In genomic region chr18:41058351-41059125, GRCh38 we compare ENCODE assay signal across 23 cellular contexts.
A peak's percentile ranks its signal among the peaks of the same experiment; 100 is the strongest.
DNase-seq lines count a peak whose midpoint lies in the region; ATAC-seq and TF ChIP-seq lines count a peak whose summit lies in the region.
"Had no signal": no experiment of that assay in that cellular context is flagged by ENCODE, and none has a peak within 500 bp of the region (broad histone marks: within the 10 kb centered on the region; RNA-seq: fewer than 3 reads in every experiment).

No MANE protein-coding gene starts in this region.

- H2AFZ ChIP-seq in GM23338: peak overlapping the region; percentile 11; the same call in 1 of the 2 replicates
- peak overlapping the region; percentile 38 for H2AFZ ChIP-seq in hepatocyte
- peak overlapping the region; percentile 60 for H2AFZ ChIP-seq in smooth muscle cell (ENCODE audit: low read depth)
- H2AFZ ChIP-seq: PC-9 had no signal

- H3K79me2 ChIP-seq in GM23338 (replicated peaks; ENCODE audit: insufficient read depth) (no peaks in the 10 kb centered on the region), hepatocyte (no peaks in the 10 kb centered on the region), smooth muscle cell (ENCODE audit: low read depth) (no peaks in the 10 kb centered on the region)

- DNase-seq in GM23338 (ENCODE audit: low spot score) (no peak), WERI-Rb-1 (peak; percentile 65), hepatocyte (ENCODE audit: low spot score) (no peak), smooth muscle cell (lab: John Stamatoyannopoulos, UW; ENCODE audit: unreplicated experiment) (no peak), A673 (ENCODE audit: low spot score) (no peak)
- DNase-seq in stimulated activated naive CD8-positive, alpha-beta T cell treated with anti-CD3 and anti-CD28 coated beads, Interleukin-15, amount 100 ng/mL, for 72 hours: no peak
- DNase-seq in activated T-cell treated with anti-CD3 and anti-CD28 coated beads, Interleukin-2, amount 50 U/mL, for 48 hours: no peak
- DNase-seq: BE2C; Calu3; NCI-H1048; NCI-H1417; NCI-H1694 treated with DMSO at 0.1 percent for 48 hours; NCI-H2081 treated with DMSO at 0.1 percent for 48 hours; NCI-H2171 treated with DMSO at 0.1 percent for 48 hours; NCI-H345; NCI-H510A treated with DMSO at 0.1 percent for 48 hours; NK-92 treated with Interleukin-12 subunit alpha and Interleukin-12 subunit beta, amount 100 ng/mL, for 24 hours; PC-9 had no signal

- H4K20me1 ChIP-seq in GM23338 (replicated peaks; ENCODE audit: insufficient read depth) (no peaks in the 10 kb centered on the region), hepatocyte (ENCODE audit: insufficient read depth, poor library complexity, severe bottlenecking) (no peaks in the 10 kb centered on the region), smooth muscle cell (ENCODE audit: low read depth) (no peaks in the 10 kb centered on the region)

- CTCF ChIA-PET in A673 (lab: Charles Lee): no interaction called here

- H3K9ac ChIP-seq in smooth muscle cell (ENCODE audit: low read depth): no peak overlapping the region

- no peak overlapping the region for H3K27ac Mint-ChIP-seq in GM23338
- H3K27ac Mint-ChIP-seq in stimulated activated naive CD8-positive, alpha-beta T cell treated with anti-CD3 and anti-CD28 coated beads, Interleukin-15, amount 100 ng/mL, for 72 hours: no peak overlapping the region

- ATAC-seq in GM23338 (no peak), GM19455 (IDR thresholded peaks at IDR 0.05; ENCODE audit: unreplicated experiment) (no peak)
- no peak for ATAC-seq in stimulated activated naive CD8-positive, alpha-beta T cell treated with anti-CD3 and anti-CD28 coated beads, Interleukin-15, amount 100 ng/mL, for 72 hours
- ATAC-seq: GM12878, Right ventricle myocardium inferior had no signal

- H3K4me1 ChIP-seq in GM23338 (ENCODE audit: insufficient read depth): no peaks in the 10 kb centered on the region
- no peaks in the 10 kb centered on the region for H3K4me1 ChIP-seq in hepatocyte (ENCODE audit: insufficient read depth)
- H3K4me1 ChIP-seq in smooth muscle cell (ENCODE audit: low read depth): no peaks in the 10 kb centered on the region
- H3K4me1 ChIP-seq in A673 (ENCODE audit: insufficient read depth, low read length, poor library complexity, severe bottlenecking): no peaks in the 10 kb centered on the region
- H3K4me1 ChIP-seq: BE2C, SJSA1 had no signal

- POLR2A ChIA-PET in A673 (lab: Charles Lee; ENCODE audit: low non-redundant PET): no interaction called here

- H3K4me3 ChIP-seq in GM23338 (no peak overlapping the region), WERI-Rb-1 (ENCODE audit: low read depth, low read length) (peak overlapping the region; percentile 23), hepatocyte (no peak overlapping the region), smooth muscle cell (no peak overlapping the region), A673 (ENCODE audit: low read depth, low read length, poor library complexity, severe bottlenecking) (no peak overlapping the region)
- H3K4me3 ChIP-seq: GM12878, PC-9, SJSA1 had no signal

- no peaks in the 10 kb centered on the region for H3K36me3 ChIP-seq in GM23338 (ENCODE audit: insufficient read depth)
- H3K36me3 ChIP-seq in WERI-Rb-1: no peaks in the 10 kb centered on the region
- no peaks in the 10 kb centered on the region for H3K36me3 ChIP-seq in hepatocyte (replicated peaks; ENCODE audit: insufficient read depth, low read depth)
- no peaks in the 10 kb centered on the region for H3K36me3 ChIP-seq in smooth muscle cell (ENCODE audit: low read depth)
- H3K36me3 ChIP-seq in A673 (ENCODE audit: insufficient read depth, low read length, poor library complexity, severe bottlenecking): no peaks in the 10 kb centered on the region
- H3K36me3 ChIP-seq: BE2C, SJSA1 had no signal

- no TSS peak for BruUV-seq in A673 (replicated peaks; lab: Mats Ljungman, UMichigan)

- H3K4me1 Mint-ChIP-seq in GM23338: no peaks in the 10 kb centered on the region; the same call in 2 of the 3 replicates
- H3K4me1 Mint-ChIP-seq in stimulated activated naive CD8-positive, alpha-beta T cell treated with anti-CD3 and anti-CD28 coated beads, Interleukin-15, amount 100 ng/mL, for 72 hours: no peaks in the 10 kb centered on the region

- H3K4me2 ChIP-seq in GM23338 (no peak overlapping the region), hepatocyte (no peak overlapping the region), smooth muscle cell (peak overlapping the region; percentile 36)
- H3K4me2 ChIP-seq: PC-9 had no signal

- TF ChIP-seq CTCF in GM23338 (conservative IDR thresholded peaks at IDR 0.05; ENCODE audit: low read depth in 2 of 2) (no peak), WERI-Rb-1 (IDR thresholded peaks at IDR 0.05; ENCODE audit: low read depth, low read length) (no peak), hepatocyte (IDR thresholded peaks at IDR 0.05; ENCODE audit: poor library complexity) (no peak), smooth muscle cell (IDR thresholded peaks at IDR 0.05; ENCODE audit: borderline replicate concordance, insufficient read depth, poor library complexity, severe bottlenecking) (no peak), A673 (conservative IDR thresholded peaks at IDR 0.05; ENCODE audit: low read depth, low read length) (no peak)

- H3K27me3 ChIP-seq in GM23338 (ENCODE audit: insufficient read depth) (no peaks in the 10 kb centered on the region), WERI-Rb-1 (ENCODE audit: insufficient read depth, low read depth, severe bottlenecking) (no peaks in the 10 kb centered on the region), hepatocyte (no peaks in the 10 kb centered on the region), smooth muscle cell (ENCODE audit: low read depth) (no peaks in the 10 kb centered on the region), A673 (replicated peaks; ENCODE audit: insufficient read depth, low read depth, low read length, poor library complexity) (no peaks in the 10 kb centered on the region)
- H3K27me3 ChIP-seq: BE2C, SJSA1 had no signal

- H3K9me3 Mint-ChIP-seq in GM23338: no peaks in the 10 kb centered on the region; the same call in 2 of the 3 replicates
- H3K9me3 Mint-ChIP-seq in stimulated activated naive CD8-positive, alpha-beta T cell treated with anti-CD3 and anti-CD28 coated beads, Interleukin-15, amount 100 ng/mL, for 72 hours: peaks cover 23 to 26% of the 10 kb centered on the region in 2 donors

- no peaks in the 10 kb centered on the region for H3K27me3 Mint-ChIP-seq in GM23338 (ENCODE audit: insufficient read depth, low read depth, poor library complexity)
- no peaks in the 10 kb centered on the region for H3K27me3 Mint-ChIP-seq in stimulated activated naive CD8-positive, alpha-beta T cell treated with anti-CD3 and anti-CD28 coated beads, Interleukin-15, amount 100 ng/mL, for 72 hours

- no peaks in the 10 kb centered on the region for H3K36me3 Mint-ChIP-seq in GM23338 (ENCODE audit: low read depth)

- H3K27ac ChIP-seq in GM23338 (ENCODE audit: low read depth): no peak overlapping the region
- peak overlapping the region; percentile 54 for H3K27ac ChIP-seq in WERI-Rb-1
- no peak overlapping the region for H3K27ac ChIP-seq in hepatocyte
- no peak overlapping the region for H3K27ac ChIP-seq in smooth muscle cell (ENCODE audit: low read depth)
- no peak overlapping the region for H3K27ac ChIP-seq in A673 (ENCODE audit: low read depth, low read length, poor library complexity, severe bottlenecking)
- H3K27ac ChIP-seq: HL-60, PC-9, SJSA1 had no signal

- H3K4me3 Mint-ChIP-seq in GM23338: no peak overlapping the region
- no peak overlapping the region for H3K4me3 Mint-ChIP-seq in stimulated activated naive CD8-positive, alpha-beta T cell treated with anti-CD3 and anti-CD28 coated beads, Interleukin-15, amount 100 ng/mL, for 72 hours

- intact Hi-C loops in A673 (cut with micrococcal nuclease; ENCODE audit: unreplicated experiment): no loop called here

- WGBS in hepatocyte (ENCODE audit: low lambda C conversion rate, missing lambda C conversion rate): 66% methylated on average over 9 of the region's 9 CpGs
- WGBS in smooth muscle cell (ENCODE audit: low lambda C conversion rate): 66% methylated on average over 9 of the region's 9 CpGs

- H3K9me3 ChIP-seq in WERI-Rb-1 (ENCODE audit: severe bottlenecking) (no peaks in the 10 kb centered on the region), hepatocyte (ENCODE audit: low read depth) (no peaks in the 10 kb centered on the region), smooth muscle cell (replicated peaks; ENCODE audit: low read depth) (no peaks in the 10 kb centered on the region), A673 (ENCODE audit: low read depth, low read length, poor library complexity, severe bottlenecking) (no peaks in the 10 kb centered on the region)
- H3K9me3 ChIP-seq: BE2C had no signal

- H3K9me2 ChIP-seq in GM23338 (ENCODE audit: insufficient read depth): no peaks in the 10 kb centered on the region
- no peaks in the 10 kb centered on the region for H3K9me2 ChIP-seq in hepatocyte (replicated peaks; ENCODE audit: insufficient read depth)

- H3F3A ChIP-seq in GM23338 (replicated peaks; ENCODE audit: low read depth) (no peaks in the 10 kb centered on the region), smooth muscle cell (ENCODE audit: low read depth) (no peaks in the 10 kb centered on the region)

TF ChIP-seq in GM23338, 12 proteins besides CTCF, POLR2A, EP300 and RAD21 (continues in another document):
- TF ChIP-seq POLR2AphosphoS5 (IDR thresholded peaks at IDR 0.05; ENCODE audit: low read depth): no peak
- TF ChIP-seq NANOG (IDR thresholded peaks at IDR 0.05; ENCODE audit: borderline replicate concordance): no peak
